8 cellular contexts compared by ENCODE assay signal in genomic region chr9:127905788-127906191, GRCh38. TPM values are rescaled to one million over a fixed set of nuclear protein-coding genes. Genes with fewer than 3 reads are reported as not detected.
A peak's percentile ranks its signal among the peaks of the same experiment; 100 is the strongest.
DNase-seq lines count a peak whose midpoint lies in the region; ATAC-seq and TF ChIP-seq lines count a peak whose summit lies in the region.

No MANE protein-coding gene starts in this region.

- no peaks in the 10 kb centered on the region for H3K36me3 ChIP-seq in hepatocyte (replicated peaks; ENCODE audit: insufficient read depth, low read depth)

- TF ChIP-seq CTCF in HL-60 (IDR thresholded peaks at IDR 0.05; ENCODE audit: insufficient read depth, low read length) (no peak), hepatocyte (IDR thresholded peaks at IDR 0.05; ENCODE audit: poor library complexity) (no peak)

- H3K27me3 ChIP-seq in HL-60 (ENCODE audit: insufficient read depth, poor library complexity, severe bottlenecking) (no peaks in the 10 kb centered on the region), hepatocyte (no peaks in the 10 kb centered on the region)

- no peaks in the 10 kb centered on the region for H3K79me2 ChIP-seq in hepatocyte

- 98% methylated on average over 12 of the region's 12 CpGs for WGBS in hepatocyte (ENCODE audit: low lambda C conversion rate, missing lambda C conversion rate)

- H3K4me3 ChIP-seq in HL-60 (replicated peaks; ENCODE audit: insufficient read depth, low read length) (no peak overlapping the region), hepatocyte (no peak overlapping the region)

- H4K20me1 ChIP-seq in hepatocyte (ENCODE audit: insufficient read depth, poor library complexity, severe bottlenecking), result no peaks in the 10 kb centered on the region

- H3K27ac ChIP-seq in HL-60 (replicated peaks) (peak overlapping the region; percentile 77), hepatocyte (no peak overlapping the region)

- peaks cover 21% of the 10 kb centered on the region for H3K4me1 ChIP-seq in hepatocyte (ENCODE audit: insufficient read depth)

- H3K4me2 ChIP-seq in hepatocyte, result no peak overlapping the region

- H3K9me2 ChIP-seq in hepatocyte (replicated peaks; ENCODE audit: insufficient read depth), result no peaks in the 10 kb centered on the region

- peak; percentile 38 for ATAC-seq in stimulated activated naive CD8-positive, alpha-beta T cell treated with anti-CD3 and anti-CD28 coated beads, Interleukin-15, Interleukin-2, amounts not matched to agents 100 U/mL and 50 U/mL, for 24 hours
- ATAC-seq in HG02852 (IDR thresholded peaks at IDR 0.05; ENCODE audit: unreplicated experiment) (no peak), GM19328 (IDR thresholded peaks at IDR 0.05; ENCODE audit: unreplicated experiment) (no peak)

- H3K9me3 ChIP-seq in hepatocyte (ENCODE audit: low read depth), result no peaks in the 10 kb centered on the region

- H2AFZ ChIP-seq in hepatocyte, result no peak overlapping the region

- DNase-seq in HL-60 (ENCODE audit: low read depth in 1 of 2, low spot score in 1 of 2) (no peak), hippocampal formation (lab: John Stamatoyannopoulos, UW) (peak; percentile 27 to 35), NCI-H1048 (lab: John Stamatoyannopoulos, UW) (no peak), hepatocyte (ENCODE audit: low spot score) (no peak)
- DNase-seq in activated T-cell treated with anti-CD3 and anti-CD28 coated beads, Interleukin-2, amount 50 U/mL, for 48 hours, result peak; percentile 64 to 76
- peak; percentile 66 for DNase-seq in stimulated activated naive CD8-positive, alpha-beta T cell treated with anti-CD3 and anti-CD28 coated beads, Interleukin-15, Interleukin-2, amounts not matched to agents 100 U/mL and 50 U/mL, for 24 hours

RNA-seq across cellular contexts. Expression of gene ST6GALNAC6, which starts 6.4 kb away (rescaled TPM):
- 31.8 and 37.3 TPM in 2 replicates for total RNA-seq in hepatocyte
- polyA plus RNA-seq in hepatocyte, result 47.7 and 61.2 TPM in 2 replicates

RNA-seq across cellular contexts. Expression of gene ST6GALNAC4, which starts 11.1 kb away (rescaled TPM):
- total RNA-seq in hepatocyte, result 13.2 and 14.6 TPM in 2 replicates
- polyA plus RNA-seq in hepatocyte, result 14.3 and 15.2 TPM in 2 replicates

RNA-seq across cellular contexts. Expression of gene PIP5KL1, which starts 24.8 kb away (rescaled TPM):
- 1.6 and 3.7 TPM in 2 replicates for total RNA-seq in hepatocyte
- 1.4 and 2.5 TPM in 2 replicates for polyA plus RNA-seq in hepatocyte

RNA-seq across cellular contexts. Expression of gene AK1, which starts 28.3 kb away (rescaled TPM):
- total RNA-seq in hepatocyte, result 28.3 and 39.8 TPM in 2 replicates
- 85.9 and 91.3 TPM in 2 replicates for polyA plus RNA-seq in hepatocyte

RNA-seq across cellular contexts. Expression of gene DPM2, which starts 31.9 kb away (rescaled TPM):
- 19.2 and 22.4 TPM in 2 replicates for total RNA-seq in hepatocyte
- polyA plus RNA-seq in hepatocyte, result 57.1 and 61.9 TPM in 2 replicates

Comparison
In these comparisons a context has a peak if more than half of its experiments do, and no peak if none do; other contexts are left out.
1. DNase-seq: peak in activated T-cell treated with anti-CD3 and anti-CD28 coated beads, Interleukin-2, amount 50 U/mL, for 48 hours (2 of 2), hippocampal formation (2 of 2) and stimulated activated naive CD8-positive, alpha-beta T cell treated with anti-CD3 and anti-CD28 coated beads, Interleukin-15, Interleukin-2, amounts not matched to agents 100 U/mL and 50 U/mL, for 24 hours (single experiment); none in HL-60 (0 of 2), NCI-H1048 (single experiment) and hepatocyte (single experiment).